ENCODE assay signal across 1 cellular context in genomic region chr2:27762951-27763906, GRCh38.
A peak's percentile ranks its signal among the peaks of the same experiment; 100 is the strongest.
TF ChIP-seq lines count a peak whose summit lies in the region.

No MANE protein-coding gene starts in this region.

TF ChIP-seq in HepG2, 621 proteins besides CTCF, POLR2A, EP300 and RAD21 (continued from another document):
- TF ChIP-seq PATZ1 (CRISPR knock-in tag; IDR thresholded peaks at IDR 0.05) (peak; percentile 39; the same call in 1 of the 2 replicates), RFX5 (IDR thresholded peaks at IDR 0.05; ENCODE audit: low read depth, low read length) (no peak), NKX3-1 (CRISPR knock-in tag; IDR thresholded peaks at IDR 0.05) (peak; percentile 60; the same call in 1 of the 2 replicates), PLSCR1 (CRISPR knock-in tag; IDR thresholded peaks at IDR 0.05; ENCODE audit: borderline replicate concordance) (no peak), POGK (CRISPR knock-in tag; conservative IDR thresholded peaks at IDR 0.05) (no peak), SKIL (CRISPR knock-in tag; IDR thresholded peaks at IDR 0.05; ENCODE audit: borderline replicate concordance) (peak; percentile 71; the same call in 1 of the 2 replicates), MNT (IDR thresholded peaks at IDR 0.05) (no peak), JARID2 (CRISPR knock-in tag; IDR thresholded peaks at IDR 0.05; ENCODE audit: insufficient replicate concordance) (peak; percentile 3), ZGPAT (CRISPR knock-in tag; IDR thresholded peaks at IDR 0.05) (peak; percentile 84; the same call in 1 of the 2 replicates), ESRRA (CRISPR knock-in tag; IDR thresholded peaks at IDR 0.05; ENCODE audit: low read depth) (peak; percentile 91), ZNF121 (CRISPR knock-in tag; IDR thresholded peaks at IDR 0.05) (peak; percentile 43; the same call in 1 of the 2 replicates), SOX13 (IDR thresholded peaks at IDR 0.05) (peak; percentile 61; the same call in 1 of the 2 replicates), SOX13 (CRISPR knock-in tag; conservative IDR thresholded peaks at IDR 0.05 in 1 of 2, IDR thresholded peaks at IDR 0.05 in 1 of 2) (peak in 1 of 2 experiments; percentile 92; a peak in 2 of 4 replicates), KAT8 (CRISPR knock-in tag; IDR thresholded peaks at IDR 0.05) (peak; percentile 69), ZNF335 (CRISPR knock-in tag; IDR thresholded peaks at IDR 0.05) (peak; percentile 39; the same call in 1 of the 2 replicates)
TF ChIP-seq in HepG2: peak in this region for 174.
